Comparison of ENCODE assay signal across 21 cellular contexts in genomic region chr1:117416004-117416403, GRCh38.
"Had no signal": no experiment of that assay in that cellular context is flagged by ENCODE, and none has a peak within 500 bp of the region (broad histone marks: within the 10 kb centered on the region; RNA-seq: fewer than 3 reads in every experiment).

No MANE protein-coding gene starts in this region.

- H3K27me3 Mint-ChIP-seq: type B pancreatic cell had no signal

- ATAC-seq: left ventricle myocardium superior; lower lobe of right lung; natural killer cell; psoas muscle; right cardiac atrium; stimulated activated effector memory CD8-positive, alpha-beta T cell treated with anti-CD3 and anti-CD28 coated beads, Interleukin-12 subunit alpha, Interleukin-12 subunit beta, amount 100 ng/mL, for 72 hours had no signal

- H3K4me3 Mint-ChIP-seq: natural killer cell; stimulated activated effector memory CD8-positive, alpha-beta T cell treated with anti-CD3 and anti-CD28 coated beads, Interleukin-12 subunit alpha, Interleukin-12 subunit beta, amount 100 ng/mL, for 72 hours; type B pancreatic cell had no signal

- H3K27me3 ChIP-seq: ovary, sigmoid colon, testis, tibial artery had no signal

- H3K27ac Mint-ChIP-seq: natural killer cell; stimulated activated effector memory CD8-positive, alpha-beta T cell treated with anti-CD3 and anti-CD28 coated beads, Interleukin-12 subunit alpha, Interleukin-12 subunit beta, amount 100 ng/mL, for 72 hours; type B pancreatic cell had no signal

- H3K9me3 ChIP-seq: lower lobe of right lung, ovary, psoas muscle, sigmoid colon, testis, tibial artery had no signal

- H3K36me3 ChIP-seq: ovary had no signal

- H3K27ac ChIP-seq: lower lobe of right lung, ovary, psoas muscle, sigmoid colon, testis, tibial artery had no signal

- FAIRE-seq: colon, frontal cortex, keratinocyte had no signal

- H3K4me1 ChIP-seq: lower lobe of right lung, psoas muscle, sigmoid colon, testis, tibial artery had no signal

- H3K4me3 ChIP-seq: lower lobe of right lung, ovary, psoas muscle, sigmoid colon, testis, tibial artery had no signal

- DNase-seq: effector CD8-positive, alpha-beta T cell; left ventricle myocardium superior; lower lobe of right lung; natural killer cell; occipital lobe; ovary; posterior cingulate gyrus; psoas muscle; right cardiac atrium; sigmoid colon; stimulated activated CD4-positive, alpha-beta T cell treated with anti-CD3 and anti-CD28 coated beads, Interleukin-2, amount 100 ng/mL, for 24 hours; stimulated activated CD4-positive, alpha-beta T cell treated with anti-CD3 and anti-CD28 coated beads, Interleukin-4, amount 100 ng/mL, for 24 hours; stimulated activated naive CD4-positive, alpha-beta T cell treated with Interleukin-2 at 50 U/mL for 16 hours; substantia nigra; testis; tibial artery had no signal

- H3K9me3 Mint-ChIP-seq: natural killer cell; stimulated activated effector memory CD8-positive, alpha-beta T cell treated with anti-CD3 and anti-CD28 coated beads, Interleukin-12 subunit alpha, Interleukin-12 subunit beta, amount 100 ng/mL, for 72 hours; type B pancreatic cell had no signal
